ENCODE assay signal across 20 cellular contexts in genomic region chr1:246261641-246262040, GRCh38.
A peak's percentile ranks its signal among the peaks of the same experiment; 100 is the strongest.
DNase-seq lines count a peak whose midpoint lies in the region; ATAC-seq and TF ChIP-seq lines count a peak whose summit lies in the region.
"Had no signal": no experiment of that assay in that cellular context is flagged by ENCODE, and none has a peak within 500 bp of the region (broad histone marks: within the 10 kb centered on the region; RNA-seq: fewer than 3 reads in every experiment).

No MANE protein-coding gene starts in this region.

- H3K4me1 ChIP-seq in BE2C (no peaks in the 10 kb centered on the region), adipocyte (ENCODE audit: control insufficient read depth, insufficient read depth, low read length) (peaks cover 8% of the 10 kb centered on the region), foreskin keratinocyte (peaks cover 6% of the 10 kb centered on the region)
- H3K4me1 ChIP-seq: gastroesophageal sphincter, HAP-1, tibial artery had no signal

- no peaks in the 10 kb centered on the region for H3K27me3 Mint-ChIP-seq in activated T-cell treated with anti-CD3 and anti-CD28 coated beads, Interleukin-2, amount 50 U/mL, for 4 hours (ENCODE audit: low read depth)
- H3K27me3 Mint-ChIP-seq: activated B cell treated with CpG ODN at 0.5 μM for 24 hours, brain, memory B cell had no signal

- TF ChIP-seq CTCF in BE2C (IDR thresholded peaks at IDR 0.05; ENCODE audit: low read depth, low read length) (peak; percentile 57), foreskin keratinocyte (conservative IDR thresholded peaks at IDR 0.05) (peak; percentile 21)

- H3K9ac ChIP-seq in adipocyte (ENCODE audit: low read length), result no peak overlapping the region

- H3K36me3 ChIP-seq in BE2C (no peaks in the 10 kb centered on the region), adipocyte (ENCODE audit: control insufficient read depth, insufficient read depth, low read length, severe bottlenecking) (no peaks in the 10 kb centered on the region)
- H3K36me3 ChIP-seq: gastroesophageal sphincter, HAP-1, tibial artery had no signal

- no peak for ATAC-seq in foreskin keratinocyte
- ATAC-seq in HG02571 (IDR thresholded peaks at IDR 0.05; ENCODE audit: unreplicated experiment), result no peak
- ATAC-seq in HG03196 (IDR thresholded peaks at IDR 0.05; ENCODE audit: unreplicated experiment), result no peak
- ATAC-seq in activated T-cell treated with anti-CD3 and anti-CD28 coated beads, Interleukin-2, amount 50 U/mL, for 4 hours, result no peak
- ATAC-seq: gastroesophageal sphincter had no signal

- no peaks in the 10 kb centered on the region for H3K27me3 ChIP-seq in BE2C
- H3K27me3 ChIP-seq in adipocyte (replicated peaks; ENCODE audit: control insufficient read depth, insufficient read depth, low read length), result no peaks in the 10 kb centered on the region
- no peaks in the 10 kb centered on the region for H3K27me3 ChIP-seq in foreskin keratinocyte
- H3K27me3 ChIP-seq: gastroesophageal sphincter, tibial artery had no signal

- H3K4me1 Mint-ChIP-seq in activated T-cell treated with anti-CD3 and anti-CD28 coated beads, Interleukin-2, amount 50 U/mL, for 4 hours (ENCODE audit: low read depth), result no peaks in the 10 kb centered on the region
- H3K4me1 Mint-ChIP-seq: activated B cell treated with CpG ODN at 0.5 μM for 24 hours, brain, memory B cell had no signal

- H3K4me3 ChIP-seq in BE2C (ENCODE audit: low read depth, low read length) (no peak overlapping the region), adipocyte (ENCODE audit: low read length) (no peak overlapping the region)
- H3K4me3 ChIP-seq: gastroesophageal sphincter, HAP-1, tibial artery had no signal

- peaks cover 13% of the 10 kb centered on the region for H3K9me3 Mint-ChIP-seq in activated T-cell treated with anti-CD3 and anti-CD28 coated beads, Interleukin-2, amount 50 U/mL, for 4 hours

- no peaks in the 10 kb centered on the region; the same call in 1 of the 2 replicates for H3K9me3 ChIP-seq in BE2C
- H3K9me3 ChIP-seq in adipocyte (ENCODE audit: control insufficient read depth, low read length), result no peaks in the 10 kb centered on the region
- H3K9me3 ChIP-seq: HAP-1 had no signal

- H3K36me3 Mint-ChIP-seq in activated T-cell treated with anti-CD3 and anti-CD28 coated beads, Interleukin-2, amount 50 U/mL, for 4 hours (ENCODE audit: insufficient read depth), result peaks cover 18% of the 10 kb centered on the region

- DNase-seq in BE2C (no peak), KBM-7 (peak; percentile 40), adipocyte (ENCODE audit: low read depth) (peak; percentile 34), foreskin keratinocyte (no peak), UCSD-AML1 (lab: John Stamatoyannopoulos, UW; ENCODE audit: unreplicated experiment) (no peak)
- DNase-seq in activated T-cell treated with anti-CD3 and anti-CD28 coated beads, Interleukin-2, amount 50 U/mL, for 4 hours, result no peak
- DNase-seq: activated B cell treated with CpG ODN at 0.5 μM for 24 hours; activated CD8-positive, alpha-beta memory T cell treated with anti-CD3 and anti-CD28 coated beads, Interleukin-2, amount 50 U/mL, for 4 hours; activated naive CD4-positive, alpha-beta T cell treated with anti-CD3 and anti-CD28 coated beads for 36 hours; AML-193; DMS153; NCI-H146; stimulated activated CD4-positive, alpha-beta T cell treated with anti-CD3 and anti-CD28 coated beads, Interleukin-4, amount 100 ng/mL, for 4 hours; tibial artery had no signal

- H3K27ac ChIP-seq in foreskin keratinocyte, result no peak overlapping the region
- H3K27ac ChIP-seq: gastroesophageal sphincter, tibial artery had no signal

- in situ Hi-C loops in KBM-7 (cut with MboI; ENCODE audit: low pct_unique_long_range_greater_than_20kb, low sequenced_read_pairs), result no loop called here

- no peak overlapping the region for H3K4me3 Mint-ChIP-seq in activated T-cell treated with anti-CD3 and anti-CD28 coated beads, Interleukin-2, amount 50 U/mL, for 4 hours
- H3K4me3 Mint-ChIP-seq: activated B cell treated with CpG ODN at 0.5 μM for 24 hours; activated naive CD4-positive, alpha-beta T cell treated with anti-CD3 and anti-CD28 coated beads for 36 hours; brain; memory B cell had no signal

Comparison
In these comparisons a context has a peak if more than half of its experiments do, and no peak if none do; other contexts are left out.
1. DNase-seq: peak in KBM-7 (single experiment) and adipocyte (single experiment); none in BE2C (single experiment), foreskin keratinocyte (0 of 2), UCSD-AML1 (single experiment) and activated T-cell treated with anti-CD3 and anti-CD28 coated beads, Interleukin-2, amount 50 U/mL, for 4 hours (single experiment).